Comparison of ENCODE assay signal across 29 cellular contexts in genomic region chr12:10529603-10530002, GRCh38.
"Had no signal": no experiment of that assay in that cellular context is flagged by ENCODE, and none has a peak within 500 bp of the region (broad histone marks: within the 10 kb centered on the region; RNA-seq: fewer than 3 reads in every experiment).

No MANE protein-coding gene starts in this region.

- H3K9me3 Mint-ChIP-seq: natural killer cell treated with Interleukin-12 subunit alpha and Interleukin-12 subunit beta and Interleukin-15 and Interleukin-18, amount 100 ng/mL, for 72 hours; neural progenitor cell; stimulated activated effector memory CD8-positive, alpha-beta T cell treated with anti-CD3 and anti-CD28 coated beads, Interleukin-12 subunit alpha, Interleukin-12 subunit beta, amount 100 ng/mL, for 72 hours; stimulated activated naive B cell treated with anti-CD40 and anti-IgM and Interleukin-4, amounts not matched to agents 10 μg/mL and 1 μg/mL and 100 μg/mL, for 72 hours; type B pancreatic cell had no signal

- H3K79me2 ChIP-seq: parathyroid adenoma had no signal

- H3K4me3 Mint-ChIP-seq: naive B cell; naive thymus-derived CD8-positive, alpha-beta T cell; natural killer cell treated with Interleukin-12 subunit alpha and Interleukin-12 subunit beta and Interleukin-15 and Interleukin-18, amount 100 ng/mL, for 72 hours; neural progenitor cell; stimulated activated effector memory CD8-positive, alpha-beta T cell treated with anti-CD3 and anti-CD28 coated beads, Interleukin-12 subunit alpha, Interleukin-12 subunit beta, amount 100 ng/mL, for 72 hours; stimulated activated naive B cell treated with anti-CD40 and anti-IgM and Interleukin-4, amounts not matched to agents 10 μg/mL and 1 μg/mL and 100 μg/mL, for 72 hours; stimulated activated naive CD8-positive, alpha-beta T cell treated with anti-CD3 and anti-CD28 coated beads, Interleukin-15, amount 100 ng/mL, for 72 hours; type B pancreatic cell had no signal

- H3K4me1 ChIP-seq: neural progenitor cell, parathyroid adenoma, psoas muscle, suprapubic skin, testis, tibial artery, upper lobe of right lung, uterus had no signal

- H3K36me3 ChIP-seq: neural progenitor cell, ovary, suprapubic skin, tibial artery, transverse colon, upper lobe of right lung, uterus had no signal

- H3K4me2 ChIP-seq: neural progenitor cell had no signal

- H3K4me1 Mint-ChIP-seq: naive B cell; neural progenitor cell; stimulated activated effector memory CD8-positive, alpha-beta T cell treated with anti-CD3 and anti-CD28 coated beads, Interleukin-12 subunit alpha, Interleukin-12 subunit beta, amount 100 ng/mL, for 72 hours; stimulated activated naive B cell treated with anti-CD40 and anti-IgM and Interleukin-4, amounts not matched to agents 10 μg/mL and 1 μg/mL and 100 μg/mL, for 72 hours had no signal

- H3K27me3 Mint-ChIP-seq: naive B cell; naive thymus-derived CD8-positive, alpha-beta T cell; natural killer cell treated with Interleukin-12 subunit alpha and Interleukin-12 subunit beta and Interleukin-15 and Interleukin-18, amount 100 ng/mL, for 72 hours; progenitor cell of endocrine pancreas; stimulated activated naive CD8-positive, alpha-beta T cell treated with anti-CD3 and anti-CD28 coated beads, Interleukin-15, amount 100 ng/mL, for 72 hours had no signal

- H3K27ac ChIP-seq: neural progenitor cell, ovary, parathyroid adenoma, psoas muscle, skin epidermis, suprapubic skin, testis, tibial artery, upper lobe of right lung, uterus had no signal

- H3K36me3 Mint-ChIP-seq: naive B cell; neural progenitor cell; stimulated activated effector memory CD8-positive, alpha-beta T cell treated with anti-CD3 and anti-CD28 coated beads, Interleukin-12 subunit alpha, Interleukin-12 subunit beta, amount 100 ng/mL, for 72 hours; stimulated activated naive B cell treated with anti-CD40 and anti-IgM and Interleukin-4, amounts not matched to agents 10 μg/mL and 1 μg/mL and 100 μg/mL, for 72 hours; type B pancreatic cell had no signal

- H3K4me3 ChIP-seq: neural progenitor cell, ovary, psoas muscle, skin epidermis, suprapubic skin, testis, tibial artery, transverse colon, upper lobe of right lung, uterus had no signal

- H2AFZ ChIP-seq: neural progenitor cell, parathyroid adenoma had no signal

- H3K27me3 ChIP-seq: neural progenitor cell, ovary, suprapubic skin, testis, tibial artery, transverse colon, upper lobe of right lung had no signal

- ATAC-seq: naive thymus-derived CD8-positive, alpha-beta T cell; natural killer cell treated with Interleukin-12 subunit alpha and Interleukin-12 subunit beta and Interleukin-15 and Interleukin-18, amount 100 ng/mL, for 72 hours; psoas muscle; right cardiac atrium; sciatic nerve; stimulated activated effector memory CD8-positive, alpha-beta T cell treated with anti-CD3 and anti-CD28 coated beads, Interleukin-12 subunit alpha, Interleukin-12 subunit beta, amount 100 ng/mL, for 72 hours; stimulated activated naive B cell treated with anti-CD40 and anti-IgM and Interleukin-4, amounts not matched to agents 10 μg/mL and 1 μg/mL and 100 μg/mL, for 72 hours; stimulated activated naive CD8-positive, alpha-beta T cell treated with anti-CD3 and anti-CD28 coated beads, Interleukin-15, amount 100 ng/mL, for 72 hours; stimulated activated naive CD8-positive, alpha-beta T cell treated with anti-CD3 and anti-CD28 coated beads, Interleukin-15, Interleukin-2, amounts not matched to agents 100 U/mL and 50 U/mL, for 24 hours; upper lobe of right lung had no signal

- H3K27ac Mint-ChIP-seq: naive B cell; naive thymus-derived CD8-positive, alpha-beta T cell; natural killer cell treated with Interleukin-12 subunit alpha and Interleukin-12 subunit beta and Interleukin-15 and Interleukin-18, amount 100 ng/mL, for 72 hours; neural progenitor cell; progenitor cell of endocrine pancreas; stimulated activated effector memory CD8-positive, alpha-beta T cell treated with anti-CD3 and anti-CD28 coated beads, Interleukin-12 subunit alpha, Interleukin-12 subunit beta, amount 100 ng/mL, for 72 hours; stimulated activated naive B cell treated with anti-CD40 and anti-IgM and Interleukin-4, amounts not matched to agents 10 μg/mL and 1 μg/mL and 100 μg/mL, for 72 hours; stimulated activated naive CD8-positive, alpha-beta T cell treated with anti-CD3 and anti-CD28 coated beads, Interleukin-15, amount 100 ng/mL, for 72 hours; type B pancreatic cell had no signal

- DNase-seq: naive B cell; naive thymus-derived CD8-positive, alpha-beta T cell; occipital lobe; ovary; posterior cingulate gyrus; psoas muscle; right cardiac atrium; stimulated activated CD4-positive, alpha-beta T cell treated with anti-CD3 and anti-CD28 coated beads, Interleukin-15, amount 100 ng/mL, for 24 hours; stimulated activated CD4-positive, alpha-beta T cell treated with anti-CD3 and anti-CD28 coated beads, Interleukin-2, amount 100 ng/mL, for 24 hours; stimulated activated CD4-positive, alpha-beta T cell treated with anti-CD3 and anti-CD28 coated beads, Interleukin-2, amount 100 ng/mL, for 48 hours; stimulated activated CD4-positive, alpha-beta T cell treated with anti-CD3 and anti-CD28 coated beads, Interleukin-4, amount 100 ng/mL, for 24 hours; stimulated activated naive B cell treated with anti-CD40 and anti-IgM and Interleukin-4, amounts not matched to agents 10 μg/mL and 1 μg/mL and 100 μg/mL, for 72 hours; stimulated activated naive CD8-positive, alpha-beta T cell treated with anti-CD3 and anti-CD28 coated beads, Interleukin-15, amount 100 ng/mL, for 72 hours; stimulated activated naive CD8-positive, alpha-beta T cell treated with anti-CD3 and anti-CD28 coated beads, Interleukin-15, Interleukin-2, amounts not matched to agents 100 U/mL and 50 U/mL, for 24 hours; substantia nigra; testis; tibial artery; transverse colon; upper lobe of right lung; uterus had no signal

- H3K9me3 ChIP-seq: ovary, psoas muscle, suprapubic skin, testis, tibial artery, transverse colon, upper lobe of right lung, uterus had no signal
